ENCODE assay signal across 11 cellular contexts in the genomic region with DNA sequence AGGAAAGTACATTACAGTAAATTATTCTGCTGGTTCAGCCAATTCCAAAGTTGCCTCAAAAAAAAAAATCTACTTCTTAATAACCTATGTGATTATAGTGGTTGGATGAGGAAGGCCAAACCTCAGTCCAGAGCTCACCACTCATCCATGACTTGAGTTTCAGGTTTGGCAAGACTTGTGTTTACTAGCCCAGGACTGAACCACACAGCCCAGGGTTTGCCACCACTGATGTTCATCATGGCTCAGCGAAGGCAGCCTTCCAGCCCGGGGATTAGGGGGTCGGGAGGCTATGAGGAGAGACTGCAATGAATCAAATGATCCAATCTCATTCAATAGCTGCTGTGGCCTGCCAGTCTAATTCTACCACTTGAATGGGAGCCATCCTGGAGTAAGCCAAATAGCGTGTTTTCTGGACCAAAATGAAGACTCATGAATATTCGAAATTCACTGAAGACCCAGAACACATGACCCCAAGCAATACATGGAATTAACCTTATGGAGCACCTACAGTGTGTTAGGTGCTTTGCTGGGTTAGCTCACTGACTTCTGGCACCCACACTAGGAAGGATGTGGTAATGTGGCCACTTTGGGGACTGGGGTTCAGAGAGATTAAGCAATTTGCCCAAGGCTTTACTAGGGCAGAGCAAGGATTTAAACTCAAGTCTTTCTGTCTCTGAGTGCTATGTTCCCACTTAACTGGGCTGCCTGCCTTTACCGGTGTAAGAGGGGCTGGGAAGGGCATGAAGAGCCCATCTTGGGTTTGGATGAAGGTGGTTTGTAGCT.
A peak's percentile ranks its signal among the peaks of the same experiment; 100 is the strongest.
DNase-seq lines count a peak whose midpoint lies in the region; ATAC-seq and TF ChIP-seq lines count a peak whose summit lies in the region.
"Had no signal": no experiment of that assay in that cellular context is flagged by ENCODE, and none has a peak within 500 bp of the region (broad histone marks: within the 10 kb centered on the region; RNA-seq: fewer than 3 reads in every experiment).

No MANE protein-coding gene starts in this region.

- H3K4me1 Mint-ChIP-seq in activated CD4-positive, alpha-beta T cell treated with anti-CD3 and anti-CD28 coated beads for 36 hours = no peaks in the 10 kb centered on the region

- TF ChIP-seq CTCF in LNCaP clone FGC (IDR thresholded peaks at IDR 0.05; ENCODE audit: control insufficient read depth, extremely low read depth, insufficient read depth) (no peak), neutrophil (IDR thresholded peaks at IDR 0.05) (no peak)

- no peak overlapping the region for H3K27ac Mint-ChIP-seq in activated CD4-positive, alpha-beta T cell treated with anti-CD3 and anti-CD28 coated beads for 36 hours

- intact Hi-C loops in activated CD4-positive, alpha-beta T cell treated with anti-CD3 and anti-CD28 coated beads for 36 hours (cut with DNase I, micrococcal nuclease) = no loop called here

- H3K4me3 Mint-ChIP-seq in activated CD4-positive, alpha-beta T cell treated with anti-CD3 and anti-CD28 coated beads for 36 hours = no peak overlapping the region

- H3K9me3 Mint-ChIP-seq in activated CD4-positive, alpha-beta T cell treated with anti-CD3 and anti-CD28 coated beads for 36 hours (ENCODE audit: low read depth) = no peaks in the 10 kb centered on the region

- H3K27ac ChIP-seq in neutrophil = peak overlapping the region; percentile 60
- H3K27ac ChIP-seq: cardiac muscle cell, sigmoid colon had no signal

- H3K4me1 ChIP-seq in neutrophil (ENCODE audit: control insufficient read depth in 1 of 2, insufficient read depth in 1 of 2, low read depth in 1 of 2, low read length in 1 of 2) = peaks cover 21 to 35% of the 10 kb centered on the region in 2 experiments
- H3K4me1 ChIP-seq: sigmoid colon had no signal

- ATAC-seq in activated CD4-positive, alpha-beta T cell treated with anti-CD3 and anti-CD28 coated beads for 36 hours = peak; percentile 33
- no peak for ATAC-seq in GM19395 (IDR thresholded peaks at IDR 0.05; ENCODE audit: unreplicated experiment)

- H3K27me3 ChIP-seq in neutrophil = peaks cover 13% of the 10 kb centered on the region
- H3K27me3 ChIP-seq: cardiac muscle cell, sigmoid colon had no signal

- DNase-seq in activated CD4-positive, alpha-beta T cell treated with anti-CD3 and anti-CD28 coated beads for 36 hours = peak; percentile 8
- DNase-seq in activated CD4-positive, alpha-beta T cell treated with anti-CD3 and anti-CD28 coated beads, Interleukin-2, amount 50 U/mL, for 1 hour = no peak
- peak; percentile 26 for DNase-seq in LNCaP clone FGC (ENCODE audit: low read depth)
- peak; percentile 81 for DNase-seq in astrocyte of the hippocampus (ENCODE audit: low read depth, low spot score)
- no peak for DNase-seq in SHP77 (lab: John Stamatoyannopoulos, UW)
- DNase-seq in NCI-H1105 treated with DMSO at 0.1 percent for 48 hours (lab: John Stamatoyannopoulos, UW) = no peak
- DNase-seq: NCI-H1092, sigmoid colon had no signal

- H3K36me3 Mint-ChIP-seq in activated CD4-positive, alpha-beta T cell treated with anti-CD3 and anti-CD28 coated beads for 36 hours (ENCODE audit: low read depth) = no peaks in the 10 kb centered on the region

- CTCF ChIA-PET in activated CD4-positive, alpha-beta T cell treated with anti-CD3 and anti-CD28 coated beads for 36 hours (lab: Charles Lee) = no interaction called here

- H3K36me3 ChIP-seq in neutrophil = no peaks in the 10 kb centered on the region
- H3K36me3 ChIP-seq: cardiac muscle cell, sigmoid colon had no signal

- H3K4me3 ChIP-seq in LNCaP clone FGC (ENCODE audit: low read depth, low read length) (no peak overlapping the region), neutrophil (ENCODE audit: low read depth in 1 of 2, low read length in 1 of 2) (no peak overlapping the region)
- H3K4me3 ChIP-seq: cardiac muscle cell, sigmoid colon had no signal

- H3K27me3 Mint-ChIP-seq in activated CD4-positive, alpha-beta T cell treated with anti-CD3 and anti-CD28 coated beads for 36 hours = no peaks in the 10 kb centered on the region

- POLR2A ChIA-PET in activated CD4-positive, alpha-beta T cell treated with anti-CD3 and anti-CD28 coated beads for 36 hours (lab: Charles Lee) = no interaction called here

- H3K9me3 ChIP-seq in neutrophil = no peaks in the 10 kb centered on the region
- H3K9me3 ChIP-seq: sigmoid colon had no signal

Comparison
In these comparisons a context has a peak if more than half of its experiments do, and no peak if none do; other contexts are left out.
1. DNase-seq: peak in activated CD4-positive, alpha-beta T cell treated with anti-CD3 and anti-CD28 coated beads for 36 hours (single experiment), LNCaP clone FGC (single experiment) and astrocyte of the hippocampus (single experiment); none in activated CD4-positive, alpha-beta T cell treated with anti-CD3 and anti-CD28 coated beads, Interleukin-2, amount 50 U/mL, for 1 hour (single experiment), SHP77 (0 of 2) and NCI-H1105 treated with DMSO at 0.1 percent for 48 hours (single experiment).